Comparison of ENCODE assay signal across 5 cellular contexts in the genomic region with DNA sequence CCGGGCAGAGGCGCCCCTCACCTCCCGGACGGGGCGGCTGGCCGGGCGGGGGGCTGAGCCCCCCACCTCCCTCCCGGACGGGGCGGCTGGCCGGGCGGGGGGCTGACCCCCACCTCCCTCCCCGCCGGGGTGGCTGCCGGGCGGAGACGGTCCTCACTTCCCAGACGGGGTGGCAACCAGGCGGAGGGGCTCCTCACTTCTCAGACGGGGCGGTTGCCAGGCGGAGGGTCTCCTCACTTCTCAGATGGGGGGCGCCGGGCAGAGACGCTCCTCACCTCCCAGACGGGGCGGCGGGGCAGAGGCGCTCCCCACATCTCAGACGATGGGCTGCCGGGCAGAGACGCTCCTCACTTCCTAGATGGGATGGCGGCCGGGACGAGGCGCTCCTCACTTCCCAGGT. TPM values are rescaled to one million over a fixed set of nuclear protein-coding genes. Genes with fewer than 3 reads are reported as not detected.
"Had no signal": no experiment of that assay in that cellular context is flagged by ENCODE, and none has a peak within 500 bp of the region (broad histone marks: within the 10 kb centered on the region; RNA-seq: fewer than 3 reads in every experiment).

No MANE protein-coding gene starts in this region.

RNA-seq across cellular contexts. Expression of a gene that starts 59.0 kb away (rescaled TPM):
- total RNA-seq: left ventricle myocardium superior, lung microvascular endothelial cell, myocyte had no signal
- polyA plus RNA-seq: immature natural killer cell; naive thymus-derived CD4-positive, alpha-beta T cell had no signal
